In the genomic region with DNA sequence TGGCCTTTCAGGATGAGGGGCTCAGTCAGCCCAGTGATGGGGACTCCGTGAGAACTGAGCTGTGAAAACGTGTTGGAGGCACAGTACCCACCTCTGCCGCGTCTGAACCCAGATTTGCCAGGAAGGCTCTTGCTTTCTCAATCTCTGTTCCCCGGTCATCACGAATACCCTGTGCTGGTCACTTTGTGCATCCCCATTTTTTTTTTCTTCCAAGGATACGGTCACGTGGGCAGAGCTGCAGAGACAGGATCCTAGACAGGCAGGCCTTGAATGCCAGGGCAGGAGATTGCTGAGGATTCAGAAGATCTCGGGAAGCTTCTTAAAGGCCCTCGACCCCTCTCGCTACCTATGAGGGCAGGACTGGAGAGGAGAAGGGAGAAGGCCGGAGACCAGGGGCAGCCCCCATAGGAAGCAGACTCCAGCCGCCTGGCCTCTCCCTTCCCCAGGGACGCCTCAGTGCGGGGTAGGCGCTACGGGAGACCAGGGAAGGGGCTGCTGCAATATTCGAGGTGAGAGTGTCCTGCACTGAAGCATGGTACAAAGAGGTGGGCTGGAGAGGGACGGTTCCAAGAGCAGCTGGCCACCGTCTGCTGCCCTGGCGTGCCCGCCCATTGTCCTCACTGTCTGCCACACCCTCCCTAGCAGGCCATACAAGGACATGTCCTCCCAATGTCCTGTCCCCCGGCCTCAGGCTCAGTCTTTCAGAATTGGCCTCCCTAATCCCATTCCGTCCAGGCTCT, we compare ENCODE assay signal across 9 cellular contexts. TPM values are rescaled to one million over a fixed set of nuclear protein-coding genes. Genes with fewer than 3 reads are reported as not detected.
DNase-seq lines count a peak whose midpoint lies in the region; ATAC-seq and TF ChIP-seq lines count a peak whose summit lies in the region.
"Had no signal": no experiment of that assay in that cellular context is flagged by ENCODE, and none has a peak within 500 bp of the region (broad histone marks: within the 10 kb centered on the region; RNA-seq: fewer than 3 reads in every experiment).

No MANE protein-coding gene starts in this region.

- no peaks in the 10 kb centered on the region for H3K36me3 ChIP-seq in KMS-11 (ENCODE audit: insufficient read depth)
- no peaks in the 10 kb centered on the region for H3K36me3 ChIP-seq in neural cell (ENCODE audit: insufficient read depth, low read length)

- H3K4me1 ChIP-seq in KMS-11 (ENCODE audit: low read depth, poor library complexity, severe bottlenecking) = peaks cover 7% of the 10 kb centered on the region

- no peaks in the 10 kb centered on the region for H3F3A ChIP-seq in neural cell (ENCODE audit: insufficient read depth, low read length, poor library complexity, severe bottlenecking)

- TF ChIP-seq CTCF in AG10803 (conservative IDR thresholded peaks at IDR 0.05; ENCODE audit: low read length) = no peak
- TF ChIP-seq CTCF in KMS-11 (conservative IDR thresholded peaks at IDR 0.05; ENCODE audit: low read depth, low read length) = peak; percentile 20; the same call in 1 of the 2 replicates
- TF ChIP-seq CTCF in dorsolateral prefrontal cortex (IDR thresholded peaks at IDR 0.05 in 54 of 56, conservative IDR thresholded peaks at IDR 0.05 in 2 of 56; ENCODE audit: low read depth in 1 of 56, partially characterized antibody in 56 of 56) = peak in 22 of 56 donors; percentile 3 to 56 (median 21)
- peak; percentile 51 for TF ChIP-seq CTCF in neural cell (IDR thresholded peaks at IDR 0.05; ENCODE audit: poor library complexity, severe bottlenecking)

- TF ChIP-seq EP300 in neural cell (conservative IDR thresholded peaks at IDR 0.05; ENCODE audit: poor library complexity, severe bottlenecking) = no peak

- no peak for ATAC-seq in GM18868 (IDR thresholded peaks at IDR 0.05; ENCODE audit: unreplicated experiment)

- no peaks in the 10 kb centered on the region for H3K9me3 ChIP-seq in neural cell (ENCODE audit: low read length)

- H4K20me1 ChIP-seq in KMS-11 (ENCODE audit: insufficient read depth) (no peaks in the 10 kb centered on the region), neural cell (ENCODE audit: insufficient read depth) (no peaks in the 10 kb centered on the region)

- peak overlapping the region; percentile 60 for H3K4me2 ChIP-seq in KMS-11
- H3K4me2 ChIP-seq in neural cell (ENCODE audit: low read length) = no peak overlapping the region

- peak; percentile 4 for TF ChIP-seq RAD21 in neural cell (conservative IDR thresholded peaks at IDR 0.05)

- H3K4me3 ChIP-seq in AG10803 (ENCODE audit: low read length) = peak overlapping the region; percentile 39
- no peak overlapping the region for H3K4me3 ChIP-seq in KMS-11 (IDR thresholded peaks at IDR 0.05; ENCODE audit: insufficient read depth, low read depth, low read length)
- H3K4me3 ChIP-seq in dorsolateral prefrontal cortex = peak overlapping the region in 46 of 59 donors; percentile 3 to 60 (median 34)
- H3K4me3 ChIP-seq in neural cell (ENCODE audit: low read length) = no peak overlapping the region

- H2AFZ ChIP-seq in KMS-11 (ENCODE audit: low read depth) = peak overlapping the region; percentile 60; the same call in 1 of the 2 replicates
- H2AFZ ChIP-seq in neural cell (ENCODE audit: low read depth, low read length) = no peak overlapping the region

- no peak overlapping the region for H3K9ac ChIP-seq in KMS-11
- no peak overlapping the region for H3K9ac ChIP-seq in neural cell (ENCODE audit: low read length)

- H3K79me2 ChIP-seq in KMS-11 (ENCODE audit: insufficient read depth, low read depth) = no peaks in the 10 kb centered on the region
- no peaks in the 10 kb centered on the region for H3K79me2 ChIP-seq in neural cell (replicated peaks; ENCODE audit: insufficient read depth, low read length)

- H3K27ac ChIP-seq in KMS-11 (no peak overlapping the region), dorsolateral prefrontal cortex (no peak overlapping the region), neural cell (ENCODE audit: low read length) (no peak overlapping the region), caudate nucleus (ENCODE audit: low read depth, low read length) (no peak overlapping the region)

- no peak for DNase-seq in AG10803 (ENCODE audit: low read depth)
- peak in 1 of 10 donors; percentile 5 for DNase-seq in dorsolateral prefrontal cortex
- no peak for DNase-seq in caudate nucleus (lab: John Stamatoyannopoulos, UW)
- no peak for DNase-seq in nucleus accumbens (lab: John Stamatoyannopoulos, UW)
- no peak for DNase-seq in stimulated activated CD4-positive, alpha-beta T cell treated with anti-CD3 and anti-CD28 coated beads, Interleukin-1b, Interleukin-23, amount 100 ng/mL, for 48 hours
- DNase-seq: NK-92 treated with Interleukin-12 subunit alpha and Interleukin-12 subunit beta, amount 100 ng/mL, for 24 hours had no signal

- intact Hi-C loops in dorsolateral prefrontal cortex (cut with DNase I) = loop anchor here (1.0 to 5.0 kb wide), 2 partner anchors 28 to 233 kb away; no protein-coding TSS in a partner anchor

- H3K27me3 ChIP-seq in KMS-11 (ENCODE audit: insufficient read depth, low read depth) = no peaks in the 10 kb centered on the region
- peaks cover 0 to 4% (median 0%) of the 10 kb centered on the region in 45 donors for H3K27me3 ChIP-seq in dorsolateral prefrontal cortex
- H3K27me3 ChIP-seq in neural cell (ENCODE audit: insufficient read depth, low read depth, low read length) = no peaks in the 10 kb centered on the region

- no peaks in the 10 kb centered on the region for H3K9me2 ChIP-seq in neural cell (ENCODE audit: insufficient read depth, low read length)

TF ChIP-seq in neural cell, 6 proteins besides CTCF, POLR2A, EP300 and RAD21:
- TF ChIP-seq SMC3 (conservative IDR thresholded peaks at IDR 0.05; ENCODE audit: poor library complexity) = peak; percentile 51
- TF ChIP-seq EZH2 (IDR thresholded peaks at IDR 0.05; ENCODE audit: borderline replicate concordance, insufficient read depth, low read length, poor library complexity, severe bottlenecking) = no peak
TF ChIP-seq in neural cell: peak in this region for 1.

RNA-seq across cellular contexts. Expression of gene TAF1B, which starts 29.0 kb away (rescaled TPM):
- total RNA-seq in dorsolateral prefrontal cortex = 10 to 100 TPM in 119 of 120 experiments, 1 to 10 TPM in 1; 9.0 to 34.9 (median 19.6) TPM
- polyA plus RNA-seq in neural cell = 8.7 and 11.2 TPM in 2 replicates
- 39.2 and 45.7 TPM in 2 replicates for polyA minus RNA-seq in neural cell

Comparison
In these comparisons a context has a peak if more than half of its experiments do, and no peak if none do; other contexts are left out.
1. H3K4me3 ChIP-seq: peak in AG10803 (single experiment) and dorsolateral prefrontal cortex (46 of 59); none in KMS-11 (single experiment) and neural cell (single experiment).